In genomic region chr3:28576590-28577220, GRCh38 we compare ENCODE assay signal across 8 cellular contexts.
A peak's percentile ranks its signal among the peaks of the same experiment; 100 is the strongest.
DNase-seq lines count a peak whose midpoint lies in the region; ATAC-seq and TF ChIP-seq lines count a peak whose summit lies in the region.

No MANE protein-coding gene starts in this region.

- TF ChIP-seq CTCF in foreskin keratinocyte (conservative IDR thresholded peaks at IDR 0.05) (no peak), parathyroid adenoma (IDR thresholded peaks at IDR 0.05) (no peak)

- peak; percentile 15 for ATAC-seq in foreskin keratinocyte
- no peak for ATAC-seq in GM18502 (IDR thresholded peaks at IDR 0.05; ENCODE audit: poor library complexity, unreplicated experiment)
- no peak for ATAC-seq in GM19397 (IDR thresholded peaks at IDR 0.05; ENCODE audit: unreplicated experiment)
- no peak for ATAC-seq in HG03342 (IDR thresholded peaks at IDR 0.05; ENCODE audit: unreplicated experiment)

- H3K36me3 ChIP-seq in parathyroid adenoma (ENCODE audit: control insufficient read depth, insufficient read depth, low read length) = no peaks in the 10 kb centered on the region

- H2AFZ ChIP-seq in parathyroid adenoma = no peak overlapping the region

- DNase-seq in Daoy (ENCODE audit: low read depth) (peak; percentile 4), NCI-H748 treated with DMSO at 0.1 percent for 48 hours (lab: John Stamatoyannopoulos, UW) (peak; percentile 58), foreskin keratinocyte (no peak), HK-2 (ENCODE audit: unreplicated experiment) (no peak)

- H3K27ac ChIP-seq in foreskin keratinocyte (no peak overlapping the region), parathyroid adenoma (no peak overlapping the region)

- H3K27me3 ChIP-seq in foreskin keratinocyte (peaks cover 93% of the 10 kb centered on the region), parathyroid adenoma (ENCODE audit: control insufficient read depth, insufficient read depth, low read length) (no peaks in the 10 kb centered on the region)

- no peaks in the 10 kb centered on the region for H3K9me3 ChIP-seq in parathyroid adenoma (ENCODE audit: control insufficient read depth, low read length)

- no peak overlapping the region for H3K9ac ChIP-seq in parathyroid adenoma

- H3K4me1 ChIP-seq in foreskin keratinocyte (no peaks in the 10 kb centered on the region), parathyroid adenoma (no peaks in the 10 kb centered on the region)

- peak overlapping the region; percentile 12 for H3K4me3 ChIP-seq in parathyroid adenoma (ENCODE audit: low read depth, low read length)

- H3K4me2 ChIP-seq in parathyroid adenoma (ENCODE audit: low read length) = peak overlapping the region; percentile 66

- no peaks in the 10 kb centered on the region for H3K79me2 ChIP-seq in parathyroid adenoma

Comparison
In these comparisons a context has a peak if more than half of its experiments do, and no peak if none do; other contexts are left out.
1. DNase-seq: peak in Daoy (single experiment) and NCI-H748 treated with DMSO at 0.1 percent for 48 hours (single experiment); none in foreskin keratinocyte (0 of 2) and HK-2 (single experiment).